23 cellular contexts compared by ENCODE assay signal in the genomic region with DNA sequence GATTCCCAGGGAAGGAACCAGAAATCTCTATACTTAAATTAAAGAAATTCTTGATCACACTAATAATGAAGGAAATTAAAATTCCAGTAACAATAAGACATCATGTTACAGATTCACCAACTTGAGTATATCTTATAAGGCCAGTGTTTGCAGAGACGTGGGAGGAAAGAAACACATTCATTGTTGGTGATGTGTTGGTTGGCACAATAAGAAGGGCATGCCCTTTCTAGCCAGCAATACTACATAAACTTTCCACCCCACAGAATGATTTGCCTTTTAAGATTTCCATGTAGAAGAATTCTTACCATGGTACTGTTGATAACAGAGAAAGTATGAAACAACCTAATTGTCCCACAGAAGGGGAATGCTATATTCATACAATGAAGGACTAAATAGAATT.
"Had no signal": no experiment of that assay in that cellular context is flagged by ENCODE, and none has a peak within 500 bp of the region (broad histone marks: within the 10 kb centered on the region; RNA-seq: fewer than 3 reads in every experiment).

No MANE protein-coding gene starts in this region.

- ATAC-seq: esophagus mucosa; foreskin keratinocyte; left cardiac atrium; left ventricle myocardium superior; natural killer cell treated with Interleukin-12 subunit alpha and Interleukin-12 subunit beta and Interleukin-15 and Interleukin-18, amount 100 ng/mL, for 72 hours; right cardiac atrium; stimulated activated effector memory CD8-positive, alpha-beta T cell treated with anti-CD3 and anti-CD28 coated beads, Interleukin-12 subunit alpha, Interleukin-12 subunit beta, amount 100 ng/mL, for 72 hours; stimulated activated naive CD8-positive, alpha-beta T cell treated with anti-CD3 and anti-CD28 coated beads, Interleukin-15, Interleukin-2, amounts not matched to agents 100 U/mL and 50 U/mL, for 24 hours had no signal

- H3K4me3 ChIP-seq: dorsolateral prefrontal cortex, lung, neural progenitor cell, ovary, suprapubic skin, thyroid gland had no signal

- DNase-seq: cortex of kidney; dorsolateral prefrontal cortex; effector CD8-positive, alpha-beta T cell; immature natural killer cell; kidney; left cardiac atrium; left ventricle myocardium superior; mesenchymal stem cell; midbrain; nucleus accumbens; ovary; right cardiac atrium; stimulated activated CD4-positive, alpha-beta T cell treated with anti-CD3 and anti-CD28 coated beads, Interleukin-4, amount 100 ng/mL, for 1 hour; stimulated activated CD8-positive, alpha-beta memory T cell treated with anti-CD3 and anti-CD28 coated beads, Interleukin-4, amount 100 ng/mL, for 48 hours; stimulated activated naive CD8-positive, alpha-beta T cell treated with anti-CD3 and anti-CD28 coated beads, Interleukin-15, Interleukin-2, amounts not matched to agents 100 U/mL and 50 U/mL, for 24 hours; thyroid gland had no signal
